ENCODE assay signal across 2 cellular contexts in genomic region chr10:113618338-113618737, GRCh38.
A peak's percentile ranks its signal among the peaks of the same experiment; 100 is the strongest.
TF ChIP-seq lines count a peak whose summit lies in the region.

No MANE protein-coding gene starts in this region.

TF ChIP-seq in liver, 16 proteins besides CTCF, POLR2A, EP300 and RAD21 (continued from another document):
- TF ChIP-seq MAX (IDR thresholded peaks at IDR 0.05), result no peak
- peak; percentile 58 for TF ChIP-seq FOXA1 (IDR thresholded peaks at IDR 0.05)
- TF ChIP-seq YY1 (IDR thresholded peaks at IDR 0.05), result peak; percentile 47
- TF ChIP-seq HNF4A (conservative IDR thresholded peaks at IDR 0.05), result peak; percentile 33 to 73
- no peak for TF ChIP-seq GABPA (IDR thresholded peaks at IDR 0.05 in 1 of 2, conservative IDR thresholded peaks at IDR 0.05 in 1 of 2)
- TF ChIP-seq HNF4G (IDR thresholded peaks at IDR 0.05), result no peak
- TF ChIP-seq EGR1 (IDR thresholded peaks at IDR 0.05; ENCODE audit: low read depth in 2 of 2), result no peak
- TF ChIP-seq RXRA (IDR thresholded peaks at IDR 0.05), result peak; percentile 29 to 75
- no peak for TF ChIP-seq REST (IDR thresholded peaks at IDR 0.05)
- no peak for TF ChIP-seq NR2F2 (IDR thresholded peaks at IDR 0.05)
- peak; percentile 23 for TF ChIP-seq ZBTB33 (IDR thresholded peaks at IDR 0.05)

TF ChIP-seq in HepG2, 621 proteins besides CTCF, POLR2A, EP300 and RAD21 (continued from another document):
- no peak for TF ChIP-seq SKIL (CRISPR knock-in tag; IDR thresholded peaks at IDR 0.05; ENCODE audit: borderline replicate concordance)
- TF ChIP-seq SAP130 (CRISPR knock-in tag; IDR thresholded peaks at IDR 0.05; ENCODE audit: low read depth), result no peak
- TF ChIP-seq ZNF563 (CRISPR knock-in tag; IDR thresholded peaks at IDR 0.05), result no peak
- no peak for TF ChIP-seq STAT6 (CRISPR knock-in tag; IDR thresholded peaks at IDR 0.05; ENCODE audit: borderline replicate concordance)
- TF ChIP-seq ZNF101 (CRISPR knock-in tag; IDR thresholded peaks at IDR 0.05; ENCODE audit: borderline replicate concordance, low read depth), result no peak
- no peak for TF ChIP-seq SOX5 (CRISPR knock-in tag; IDR thresholded peaks at IDR 0.05; ENCODE audit: borderline replicate concordance)
- no peak for TF ChIP-seq TAF15 (IDR thresholded peaks at IDR 0.05; ENCODE audit: low read depth, low read length, poor library complexity, severe bottlenecking)
- TF ChIP-seq NONO (IDR thresholded peaks at IDR 0.05), result no peak
- TF ChIP-seq NONO (CRISPR knock-in tag; conservative IDR thresholded peaks at IDR 0.05), result no peak
- no peak for TF ChIP-seq GABPB1 (CRISPR knock-in tag; IDR thresholded peaks at IDR 0.05)
- no peak for TF ChIP-seq ZIK1 (CRISPR knock-in tag; IDR thresholded peaks at IDR 0.05; ENCODE audit: borderline replicate concordance, low read depth)
- TF ChIP-seq CENPX (CRISPR knock-in tag; IDR thresholded peaks at IDR 0.05), result no peak
- no peak for TF ChIP-seq ZFP37 (CRISPR knock-in tag; IDR thresholded peaks at IDR 0.05; ENCODE audit: borderline replicate concordance)
- no peak for TF ChIP-seq CBX5 (CRISPR knock-in tag; IDR thresholded peaks at IDR 0.05; ENCODE audit: borderline replicate concordance)
TF ChIP-seq in HepG2: peak in this region for 0.
